Comparison of ENCODE assay signal across 25 cellular contexts in the genomic region with DNA sequence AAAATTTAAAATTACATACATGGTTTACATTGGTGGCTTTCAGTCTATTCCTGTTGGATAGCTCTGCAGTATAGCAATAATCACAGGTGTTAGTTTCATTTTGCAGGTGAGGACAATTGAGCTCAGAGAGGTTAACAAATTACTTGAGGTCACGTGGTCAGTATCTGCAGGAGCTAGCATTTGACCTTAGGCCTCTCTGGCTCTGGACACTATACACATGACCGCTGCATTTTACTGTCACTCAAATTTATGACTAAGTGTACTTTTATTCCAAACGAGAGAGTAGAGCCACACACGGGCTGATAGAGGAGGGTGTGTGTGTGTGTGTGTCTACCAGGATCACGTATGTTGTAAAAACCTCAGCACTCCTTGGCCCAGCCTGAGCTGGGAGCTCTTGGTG.
DNase-seq lines count a peak whose midpoint lies in the region; ATAC-seq, FAIRE-seq and TF ChIP-seq lines count a peak whose summit lies in the region.
"Had no signal": no experiment of that assay in that cellular context is flagged by ENCODE, and none has a peak within 500 bp of the region (broad histone marks: within the 10 kb centered on the region; RNA-seq: fewer than 3 reads in every experiment).

No MANE protein-coding gene starts in this region.

- H3K9me3 Mint-ChIP-seq in CD8-positive, alpha-beta T cell: peaks cover 4% of the 10 kb centered on the region
- no peaks in the 10 kb centered on the region for H3K9me3 Mint-ChIP-seq in activated T-helper 1 cell treated with anti-CD3 and anti-CD28 coated beads, Interleukin-12 subunit alpha, Interleukin-12 subunit beta, Interleukin-2, Interleukin-4 antibody, amounts not matched to agents 30 ng/mL and 10 ng/mL and 1 ng/mL, durations not matched to agents 14 hours and 24 hours and 36 hours

- TF ChIP-seq RAD21 in IMR-90 (IDR thresholded peaks at IDR 0.05; ENCODE audit: low read length) (no peak), HepG2 (CRISPR knock-in tag; IDR thresholded peaks at IDR 0.05) (no peak)

- no peak overlapping the region for H3K4me3 ChIP-seq in IMR-90 (ENCODE audit: insufficient read depth, low read depth, low read length)
- H3K4me3 ChIP-seq in HepG2 (replicated peaks in 1 of 3; ENCODE audit: insufficient read depth in 1 of 3, low read depth in 2 of 3, low read length in 3 of 3): no peak overlapping the region
- no peak overlapping the region for H3K4me3 ChIP-seq in small intestine (ENCODE audit: low read depth in 1 of 2, low read length in 2 of 2)
- no peak overlapping the region for H3K4me3 ChIP-seq in CD8-positive, alpha-beta T cell (ENCODE audit: low read depth, low read length)
- H3K4me3 ChIP-seq: BLaER1 had no signal

- dilution Hi-C loops in IMR-90 (cut with HindIII; ENCODE audit: low sequenced_read_pairs, unreplicated experiment): no loop called here

- no peak overlapping the region for H3K4ac ChIP-seq in IMR-90 (ENCODE audit: low read depth, low read length)

- no peak for FAIRE-seq in HepG2 (lab: Jason Lieb, UNC)
- FAIRE-seq in small intestine (lab: Jason Lieb, UNC): no peak
- FAIRE-seq: D721Med, GM18507, H1 had no signal

- H3K4me2 ChIP-seq in IMR-90 (ENCODE audit: low read depth, low read length): no peak overlapping the region
- H3K4me2 ChIP-seq in HepG2 (ENCODE audit: low read depth, low read length): no peak overlapping the region
- H3K4me2 ChIP-seq: BLaER1 had no signal

- intact Hi-C loops in IMR-90 (cut with micrococcal nuclease): no loop called here
- intact Hi-C loops in HepG2 (cut with micrococcal nuclease; ENCODE audit: unreplicated experiment): no loop called here
- intact Hi-C loops in CD8-positive, alpha-beta T cell (cut with DNase I, micrococcal nuclease): no loop called here
- intact Hi-C loops in activated T-helper 1 cell treated with anti-CD3 and anti-CD28 coated beads, Interleukin-12 subunit alpha, Interleukin-12 subunit beta, Interleukin-2, Interleukin-4 antibody, amounts not matched to agents 30 ng/mL and 10 ng/mL and 1 ng/mL, durations not matched to agents 14 hours and 24 hours and 36 hours (cut with micrococcal nuclease): no loop called here

- CTCF ChIA-PET in IMR-90 (lab: Yijun Ruan, JAX) (no interaction called here), HepG2 (lab: Yijun Ruan, JAX; ENCODE audit: low intra/inter-chr PET ratio, low total read pairs) (no interaction called here)
- CTCF ChIA-PET in CD8-positive, alpha-beta T cell (lab: Charles Lee): no interaction called here

- no peaks in the 10 kb centered on the region for H3K36me3 Mint-ChIP-seq in CD8-positive, alpha-beta T cell
- no peaks in the 10 kb centered on the region for H3K36me3 Mint-ChIP-seq in activated T-helper 1 cell treated with anti-CD3 and anti-CD28 coated beads, Interleukin-12 subunit alpha, Interleukin-12 subunit beta, Interleukin-2, Interleukin-4 antibody, amounts not matched to agents 30 ng/mL and 10 ng/mL and 1 ng/mL, durations not matched to agents 14 hours and 24 hours and 36 hours (ENCODE audit: low read depth)
- H3K36me3 Mint-ChIP-seq: CD4-positive, CD25-positive, alpha-beta regulatory T cell; IgD-negative memory B cell had no signal

- no peaks in the 10 kb centered on the region for H4K20me1 ChIP-seq in IMR-90 (ENCODE audit: insufficient read depth, low read length)
- no peaks in the 10 kb centered on the region for H4K20me1 ChIP-seq in HepG2 (ENCODE audit: insufficient read depth, low read length)
- H4K20me1 ChIP-seq: BLaER1 had no signal

- H4K5ac ChIP-seq in IMR-90 (ENCODE audit: low read depth, low read length): no peak overlapping the region

- no peak overlapping the region for H4K91ac ChIP-seq in IMR-90 (ENCODE audit: insufficient read depth, low read depth, low read length)

- H2AFZ ChIP-seq in IMR-90 (replicated peaks; ENCODE audit: low read length, poor library complexity) (no peak overlapping the region), HepG2 (ENCODE audit: low read length) (no peak overlapping the region)

- POLR2A ChIA-PET in IMR-90 (lab: Charles Lee; ENCODE audit: unreplicated experiment) (no interaction called here), HepG2 (lab: Yijun Ruan, JAX) (no interaction called here)
- POLR2A ChIA-PET in CD8-positive, alpha-beta T cell (lab: Charles Lee): no interaction called here

- no peak overlapping the region for H3K27ac Mint-ChIP-seq in CD8-positive, alpha-beta T cell
- H3K27ac Mint-ChIP-seq in activated T-helper 1 cell treated with anti-CD3 and anti-CD28 coated beads, Interleukin-12 subunit alpha, Interleukin-12 subunit beta, Interleukin-2, Interleukin-4 antibody, amounts not matched to agents 30 ng/mL and 10 ng/mL and 1 ng/mL, durations not matched to agents 14 hours and 24 hours and 36 hours: no peak overlapping the region
- H3K27ac Mint-ChIP-seq: CD4-positive, CD25-positive, alpha-beta regulatory T cell; IgD-negative memory B cell had no signal

- H2BK120ac ChIP-seq in IMR-90 (ENCODE audit: low read depth, low read length): no peak overlapping the region

- no peak overlapping the region for H2BK5ac ChIP-seq in IMR-90 (ENCODE audit: low read depth, low read length, poor library complexity, severe bottlenecking)

- DNase-seq in IMR-90: no peak
- no peak for DNase-seq in foreskin keratinocyte
- no peak for DNase-seq in HepG2 (ENCODE audit: low spot score)
- peak; percentile 5 for DNase-seq in small intestine
- no peak for DNase-seq in ecto neural progenitor cell (ENCODE audit: low spot score)
- DNase-seq in CD8-positive, alpha-beta T cell: no peak
- DNase-seq in activated T-helper 1 cell treated with anti-CD3 and anti-CD28 coated beads, Interleukin-12 subunit alpha, Interleukin-12 subunit beta, Interleukin-2, Interleukin-4 antibody, amounts not matched to agents 30 ng/mL and 10 ng/mL and 1 ng/mL, durations not matched to agents 14 hours and 24 hours and 36 hours (ENCODE audit: low spot score): no peak
- DNase-seq: CD4-positive, CD25-positive, alpha-beta regulatory T cell; HCEC 1CT; Karpas-422; MV-4-11; NCI-H1105; NCI-H1436 treated with DMSO at 0.1 percent for 48 hours; NCI-H1930; NCI-H2107; NCI-H524; NCI-H748 treated with DMSO at 0.1 percent for 48 hours; SHP77 had no signal

- H3K18ac ChIP-seq in IMR-90 (ENCODE audit: low read depth, low read length): no peak overlapping the region

- WGBS in IMR-90 (ENCODE audit: extremely low coverage in 2 of 2, insufficient read length in 1 of 2), 2 experiments: no CpG with 5 or more reads among the region's 5 CpGs
- WGBS in HepG2 (ENCODE audit: low lambda C conversion rate): 0% methylated on average over 3 of the region's 5 CpGs
- 16 to 50% (median 32%) methylated on average over 5 of the region's 5 CpGs for WGBS in small intestine, 3 donors

- no peak overlapping the region for H3K4me3 Mint-ChIP-seq in CD8-positive, alpha-beta T cell
- H3K4me3 Mint-ChIP-seq in activated T-helper 1 cell treated with anti-CD3 and anti-CD28 coated beads, Interleukin-12 subunit alpha, Interleukin-12 subunit beta, Interleukin-2, Interleukin-4 antibody, amounts not matched to agents 30 ng/mL and 10 ng/mL and 1 ng/mL, durations not matched to agents 14 hours and 24 hours and 36 hours: no peak overlapping the region
- H3K4me3 Mint-ChIP-seq: CD4-positive, CD25-positive, alpha-beta regulatory T cell; IgD-negative memory B cell had no signal

- no peak overlapping the region for H3K56ac ChIP-seq in IMR-90 (ENCODE audit: extremely low read depth, insufficient read depth, low read length)

- H2BK15ac ChIP-seq in IMR-90 (ENCODE audit: low read depth, low read length): no peak overlapping the region

- H3K23ac ChIP-seq in IMR-90 (ENCODE audit: low read depth, low read length): no peak overlapping the region

- TF ChIP-seq POLR2A in IMR-90 (IDR thresholded peaks at IDR 0.05; ENCODE audit: low read depth, low read length) (no peak), HepG2 (IDR thresholded peaks at IDR 0.05; ENCODE audit: insufficient read depth in 1 of 2, low read depth in 2 of 2, low read length in 2 of 2) (no peak)

- no peak overlapping the region for H4K8ac ChIP-seq in IMR-90 (ENCODE audit: low read depth in 2 of 2, low read length in 2 of 2)

- TF ChIP-seq EP300 in HepG2 (IDR thresholded peaks at IDR 0.05; ENCODE audit: low read depth in 2 of 2, low read length in 2 of 2): no peak
- no peak for TF ChIP-seq EP300 in HepG2 (CRISPR knock-in tag; IDR thresholded peaks at IDR 0.05; ENCODE audit: borderline replicate concordance)

- H3K4me1 ChIP-seq in IMR-90 (ENCODE audit: control insufficient read depth, insufficient read depth, low read length) (no peaks in the 10 kb centered on the region), foreskin keratinocyte (no peaks in the 10 kb centered on the region), HepG2 (ENCODE audit: insufficient read depth, low read length) (no peaks in the 10 kb centered on the region), small intestine (ENCODE audit: control insufficient read depth in 2 of 2, insufficient read depth in 1 of 2, low read depth in 1 of 2, low read length in 1 of 2) (no peaks in the 10 kb centered on the region)
- H3K4me1 ChIP-seq in CD8-positive, alpha-beta T cell (ENCODE audit: insufficient read depth, low read length): no peaks in the 10 kb centered on the region
- H3K4me1 ChIP-seq: BLaER1 had no signal

- H3K9me1 ChIP-seq in IMR-90 (ENCODE audit: insufficient read depth, low read length): no peaks in the 10 kb centered on the region

- no peaks in the 10 kb centered on the region for H3K9me3 ChIP-seq in IMR-90 (ENCODE audit: control insufficient read depth, insufficient read depth, low read length)
- H3K9me3 ChIP-seq in HepG2 (ENCODE audit: low read length): no peaks in the 10 kb centered on the region
- no peaks in the 10 kb centered on the region for H3K9me3 ChIP-seq in small intestine (ENCODE audit: control insufficient read depth, low read depth)
- no peaks in the 10 kb centered on the region for H3K9me3 ChIP-seq in CD8-positive, alpha-beta T cell (ENCODE audit: low read length)
- H3K9me3 ChIP-seq: BLaER1 had no signal

- BruUV-seq in IMR-90 (replicated peaks; lab: Mats Ljungman, UMichigan): no TSS peak
- BruUV-seq in HepG2 (replicated peaks; lab: Mats Ljungman, UMichigan): no TSS peak

- in situ Hi-C loops in IMR-90 (cut with MboI; ENCODE audit: low sequenced_read_pairs): no loop called here
- in situ Hi-C loops in HepG2 (cut with HindIII; ENCODE audit: extremely low pct_ligation_motif_present, low pct_unique_long_range_greater_than_20kb): no loop called here

- ATAC-seq in IMR-90 (ENCODE audit: low read depth) (no peak), foreskin keratinocyte (peak; percentile 7), HepG2 (no peak)
- ATAC-seq in CD8-positive, alpha-beta T cell: no peak
- ATAC-seq: Panc1 had no signal

- no peak overlapping the region for H2BK20ac ChIP-seq in IMR-90 (ENCODE audit: low read depth, low read length)

- H3K14ac ChIP-seq in IMR-90 (replicated peaks; ENCODE audit: low read depth, low read length): no peak overlapping the region

- no peaks in the 10 kb centered on the region for H3K79me2 ChIP-seq in HepG2 (ENCODE audit: insufficient read depth, low read length)

- H2AK9ac ChIP-seq in IMR-90 (replicated peaks; ENCODE audit: low read depth, low read length, poor library complexity): no peak overlapping the region

- H2AK5ac ChIP-seq in IMR-90 (ENCODE audit: low read depth, low read length): no peak overlapping the region

- no peaks in the 10 kb centered on the region for H3K27me3 Mint-ChIP-seq in CD8-positive, alpha-beta T cell (ENCODE audit: low read depth)
- H3K27me3 Mint-ChIP-seq in activated T-helper 1 cell treated with anti-CD3 and anti-CD28 coated beads, Interleukin-12 subunit alpha, Interleukin-12 subunit beta, Interleukin-2, Interleukin-4 antibody, amounts not matched to agents 30 ng/mL and 10 ng/mL and 1 ng/mL, durations not matched to agents 14 hours and 24 hours and 36 hours (ENCODE audit: insufficient read depth): no peaks in the 10 kb centered on the region
- H3K27me3 Mint-ChIP-seq: CD4-positive, CD25-positive, alpha-beta regulatory T cell; IgD-negative memory B cell had no signal

- H3K4me1 Mint-ChIP-seq in CD8-positive, alpha-beta T cell (ENCODE audit: low read depth): no peaks in the 10 kb centered on the region
- no peaks in the 10 kb centered on the region for H3K4me1 Mint-ChIP-seq in activated T-helper 1 cell treated with anti-CD3 and anti-CD28 coated beads, Interleukin-12 subunit alpha, Interleukin-12 subunit beta, Interleukin-2, Interleukin-4 antibody, amounts not matched to agents 30 ng/mL and 10 ng/mL and 1 ng/mL, durations not matched to agents 14 hours and 24 hours and 36 hours (ENCODE audit: low read depth)
- H3K4me1 Mint-ChIP-seq: CD4-positive, CD25-positive, alpha-beta regulatory T cell; IgD-negative memory B cell had no signal

- H3K27me3 ChIP-seq in IMR-90 (ENCODE audit: control insufficient read depth, insufficient read depth, low read length): peaks cover 12% of the 10 kb centered on the region
- peaks cover 4% of the 10 kb centered on the region for H3K27me3 ChIP-seq in foreskin keratinocyte
- no peaks in the 10 kb centered on the region; a peak in 1 of 5 replicates for H3K27me3 ChIP-seq in HepG2 (ENCODE audit: control insufficient read depth in 1 of 2, insufficient read depth in 2 of 2, low read length in 2 of 2)
- H3K27me3 ChIP-seq in small intestine (ENCODE audit: control insufficient read depth in 2 of 2, insufficient read depth in 2 of 2, low read length in 2 of 2): no peaks in the 10 kb centered on the region
- no peaks in the 10 kb centered on the region for H3K27me3 ChIP-seq in CD8-positive, alpha-beta T cell (ENCODE audit: insufficient read depth, low read length)
- H3K27me3 ChIP-seq: BLaER1 had no signal

- H3K27ac ChIP-seq in IMR-90 (ENCODE audit: insufficient read depth, low read length): no peak overlapping the region
- H3K27ac ChIP-seq in foreskin keratinocyte: no peak overlapping the region
- no peak overlapping the region for H3K27ac ChIP-seq in HepG2 (ENCODE audit: extremely low read length, insufficient read depth, low read length)
- no peak overlapping the region for H3K27ac ChIP-seq in small intestine (ENCODE audit: low read depth in 1 of 2, low read length in 1 of 2)
- no peak overlapping the region for H3K27ac ChIP-seq in CD8-positive, alpha-beta T cell (ENCODE audit: low read depth, low read length)
- H3K27ac ChIP-seq: BLaER1, RWPE1 had no signal

- TF ChIP-seq CTCF in IMR-90 (conservative IDR thresholded peaks at IDR 0.05; ENCODE audit: low read depth, low read length): no peak
- no peak for TF ChIP-seq CTCF in foreskin keratinocyte (conservative IDR thresholded peaks at IDR 0.05)
- no peak for TF ChIP-seq CTCF in HepG2 (CRISPR knock-in tag; IDR thresholded peaks at IDR 0.05)
- no peak for TF ChIP-seq CTCF in CD8-positive, alpha-beta T cell (IDR thresholded peaks at IDR 0.05)

- H3K79me1 ChIP-seq in IMR-90 (ENCODE audit: low read depth in 1 of 2, low read length in 2 of 2): no peaks in the 10 kb centered on the region

- H3K36me3 ChIP-seq in IMR-90 (ENCODE audit: control insufficient read depth, insufficient read depth, low read length) (no peaks in the 10 kb centered on the region), HepG2 (replicated peaks in 1 of 2; ENCODE audit: control insufficient read depth in 1 of 2, insufficient read depth in 2 of 2, low read length in 2 of 2) (no peaks in the 10 kb centered on the region), small intestine (ENCODE audit: control insufficient read depth in 2 of 2, insufficient read depth in 2 of 2, low read length in 2 of 2) (no peaks in the 10 kb centered on the region)
- H3K36me3 ChIP-seq in CD8-positive, alpha-beta T cell (ENCODE audit: insufficient read depth, low read length): no peaks in the 10 kb centered on the region
- H3K36me3 ChIP-seq: BLaER1 had no signal

- H3K9ac ChIP-seq in IMR-90 (ENCODE audit: low read depth, low read length) (no peak overlapping the region), HepG2 (ENCODE audit: insufficient read depth, low read depth, low read length) (no peak overlapping the region)
- H3K9ac ChIP-seq: BLaER1 had no signal
